In the genomic region with DNA sequence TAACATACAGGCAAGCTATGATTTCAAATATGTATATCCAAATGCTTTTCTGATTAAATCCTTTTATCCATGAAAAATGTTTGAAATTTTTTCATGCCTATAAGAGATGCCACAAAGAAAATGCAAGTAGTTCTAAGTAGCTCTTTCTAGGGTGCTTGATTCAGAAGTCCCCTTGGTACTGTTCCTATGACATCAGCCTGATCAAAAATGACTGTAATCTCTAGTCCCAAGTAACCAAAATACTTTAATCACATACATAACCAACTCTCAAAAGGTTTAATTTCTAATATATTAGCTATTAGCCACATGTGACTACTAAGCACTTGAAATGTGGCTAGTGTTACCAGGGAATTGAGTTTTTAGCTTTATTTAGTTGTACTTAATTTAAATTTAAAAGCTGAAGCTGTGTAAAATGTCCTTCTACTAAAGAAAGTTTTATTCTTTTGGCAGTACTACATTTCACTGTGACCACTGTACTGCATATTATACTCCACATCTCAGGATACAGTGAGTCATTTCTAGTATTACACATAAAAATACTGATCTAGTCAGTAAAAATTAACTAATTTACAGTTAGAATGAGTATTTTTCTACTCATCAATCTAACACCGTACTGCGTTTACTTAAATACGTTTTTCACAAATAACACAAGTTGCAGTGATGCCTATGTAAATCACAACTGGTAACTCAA, we compare ENCODE assay signal across 1 cellular context.
TF ChIP-seq lines count a peak whose summit lies in the region.

No MANE protein-coding gene starts in this region.

TF ChIP-seq in WTC11, 78 proteins besides CTCF, POLR2A, EP300 and RAD21:
- TF ChIP-seq SP1 (CRISPR knock-in tag; conservative IDR thresholded peaks at IDR 0.05) (no peak), TEAD1 (CRISPR knock-in tag; IDR thresholded peaks at IDR 0.05) (no peak), TP53 (CRISPR knock-in tag; IDR thresholded peaks at IDR 0.05) (no peak), ETV6 (CRISPR knock-in tag; IDR thresholded peaks at IDR 0.05) (no peak), ERG (CRISPR knock-in tag; IDR thresholded peaks at IDR 0.05) (no peak), CREB1 (CRISPR knock-in tag; IDR thresholded peaks at IDR 0.05) (no peak), RORB (CRISPR knock-in tag; IDR thresholded peaks at IDR 0.05) (no peak), AFF4 (CRISPR knock-in tag; IDR thresholded peaks at IDR 0.05; ENCODE audit: borderline replicate concordance) (no peak)
- TF ChIP-seq, protein P1, sequence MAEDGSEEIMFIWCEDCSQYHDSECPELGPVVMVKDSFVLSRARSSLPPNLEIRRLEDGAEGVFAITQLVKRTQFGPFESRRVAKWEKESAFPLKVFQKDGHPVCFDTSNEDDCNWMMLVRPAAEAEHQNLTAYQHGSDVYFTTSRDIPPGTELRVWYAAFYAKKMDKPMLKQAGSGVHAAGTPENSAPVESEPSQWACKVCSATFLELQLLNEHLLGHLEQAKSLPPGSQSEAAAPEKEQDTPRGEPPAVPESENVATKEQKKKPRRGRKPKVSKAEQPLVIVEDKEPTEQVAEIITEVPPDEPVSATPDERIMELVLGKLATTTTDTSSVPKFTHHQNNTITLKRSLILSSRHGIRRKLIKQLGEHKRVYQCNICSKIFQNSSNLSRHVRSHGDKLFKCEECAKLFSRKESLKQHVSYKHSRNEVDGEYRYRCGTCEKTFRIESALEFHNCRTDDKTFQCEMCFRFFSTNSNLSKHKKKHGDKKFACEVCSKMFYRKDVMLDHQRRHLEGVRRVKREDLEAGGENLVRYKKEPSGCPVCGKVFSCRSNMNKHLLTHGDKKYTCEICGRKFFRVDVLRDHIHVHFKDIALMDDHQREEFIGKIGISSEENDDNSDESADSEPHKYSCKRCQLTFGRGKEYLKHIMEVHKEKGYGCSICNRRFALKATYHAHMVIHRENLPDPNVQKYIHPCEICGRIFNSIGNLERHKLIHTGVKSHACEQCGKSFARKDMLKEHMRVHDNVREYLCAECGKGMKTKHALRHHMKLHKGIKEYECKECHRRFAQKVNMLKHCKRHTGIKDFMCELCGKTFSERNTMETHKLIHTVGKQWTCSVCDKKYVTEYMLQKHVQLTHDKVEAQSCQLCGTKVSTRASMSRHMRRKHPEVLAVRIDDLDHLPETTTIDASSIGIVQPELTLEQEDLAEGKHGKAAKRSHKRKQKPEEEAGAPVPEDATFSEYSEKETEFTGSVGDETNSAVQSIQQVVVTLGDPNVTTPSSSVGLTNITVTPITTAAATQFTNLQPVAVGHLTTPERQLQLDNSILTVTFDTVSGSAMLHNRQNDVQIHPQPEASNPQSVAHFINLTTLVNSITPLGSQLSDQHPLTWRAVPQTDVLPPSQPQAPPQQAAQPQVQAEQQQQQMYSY (CRISPR knock-in tag; IDR thresholded peaks at IDR 0.05), result no peak
